In genomic region chr5:169797577-169797976, GRCh38 we compare ENCODE assay signal across 7 cellular contexts.
"Had no signal": no experiment of that assay in that cellular context is flagged by ENCODE, and none has a peak within 500 bp of the region (broad histone marks: within the 10 kb centered on the region; RNA-seq: fewer than 3 reads in every experiment).

No MANE protein-coding gene starts in this region.

- H3K36me3 ChIP-seq: HAP-1 had no signal

- H2AFZ ChIP-seq: GM23338 had no signal

- ATAC-seq: GM23338, HCT116, HepG2 had no signal

- H3K4me2 ChIP-seq: GM23338 had no signal

- H3K27ac Mint-ChIP-seq: GM23338 had no signal

- H3K27me3 Mint-ChIP-seq: IgD-negative memory B cell had no signal

- H3K27ac ChIP-seq: HL-60 had no signal

- H3K4me3 ChIP-seq: GM23338, HAP-1 had no signal

- DNase-seq: H7 had no signal

- H3K9me3 Mint-ChIP-seq: GM23338, IgD-negative memory B cell had no signal

- H3K4me1 ChIP-seq: HAP-1 had no signal

- H3K9me3 ChIP-seq: HAP-1 had no signal

- H3K4me3 Mint-ChIP-seq: GM23338, IgD-negative memory B cell had no signal
